Comparison of ENCODE assay signal across 8 cellular contexts in the genomic region with DNA sequence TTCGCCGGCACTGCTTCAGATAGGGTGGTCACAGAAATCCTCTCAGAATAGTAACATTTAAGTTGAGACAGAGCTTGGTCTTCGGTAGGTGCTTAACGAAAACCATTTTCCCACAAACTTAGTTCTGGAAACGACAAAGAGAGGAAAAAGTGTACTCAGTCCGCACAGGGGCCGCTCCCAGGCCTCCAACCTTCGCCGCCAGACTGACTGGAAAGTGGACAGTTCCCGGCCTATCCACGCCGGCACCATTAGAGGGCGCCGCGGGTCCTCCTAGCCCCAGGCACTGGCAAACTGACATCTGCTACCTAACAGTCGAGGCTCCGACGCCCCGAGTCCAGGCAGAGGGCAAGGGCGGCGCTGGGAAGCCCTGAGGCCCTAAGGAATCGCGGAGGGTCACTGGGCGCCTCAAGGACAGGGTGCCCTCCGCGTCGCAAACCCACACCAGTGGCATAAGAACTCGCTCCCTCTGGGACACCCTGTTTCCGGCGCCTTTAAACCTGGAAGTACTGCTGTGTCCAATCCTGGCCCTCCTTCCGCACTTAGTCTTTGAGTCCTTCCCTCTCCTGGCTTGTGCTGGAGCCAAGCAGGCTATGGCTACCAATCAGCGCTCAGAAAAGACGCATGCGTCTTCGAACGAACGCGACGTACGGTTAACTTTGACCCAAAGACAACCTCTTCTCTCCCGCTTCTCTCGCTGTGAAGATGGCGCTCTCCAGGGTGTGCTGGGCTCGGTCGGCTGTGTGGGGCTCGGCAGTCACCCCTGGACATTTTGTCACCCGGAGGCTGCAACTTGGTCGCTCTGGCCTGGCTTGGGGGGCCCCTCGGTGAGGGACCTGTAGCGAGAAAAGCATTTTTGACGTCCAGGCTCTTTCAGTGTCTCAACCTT. TPM values are rescaled to one million over a fixed set of nuclear protein-coding genes. Genes with fewer than 3 reads are reported as not detected.
DNase-seq lines count a peak whose midpoint lies in the region; ATAC-seq, FAIRE-seq and TF ChIP-seq lines count a peak whose summit lies in the region.

A gene with protein sequence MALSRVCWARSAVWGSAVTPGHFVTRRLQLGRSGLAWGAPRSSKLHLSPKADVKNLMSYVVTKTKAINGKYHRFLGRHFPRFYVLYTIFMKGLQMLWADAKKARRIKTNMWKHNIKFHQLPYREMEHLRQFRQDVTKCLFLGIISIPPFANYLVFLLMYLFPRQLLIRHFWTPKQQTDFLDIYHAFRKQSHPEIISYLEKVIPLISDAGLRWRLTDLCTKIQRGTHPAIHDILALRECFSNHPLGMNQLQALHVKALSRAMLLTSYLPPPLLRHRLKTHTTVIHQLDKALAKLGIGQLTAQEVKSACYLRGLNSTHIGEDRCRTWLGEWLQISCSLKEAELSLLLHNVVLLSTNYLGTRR (plus strand): TSS at position 673 of the 886 bp plus-strand sequence. CDS start 30 bp downstream, at position 703.

- peak; percentile 86 for TF ChIP-seq CTCF in BE2C (IDR thresholded peaks at IDR 0.05; ENCODE audit: low read depth, low read length)
- TF ChIP-seq CTCF in kidney (IDR thresholded peaks at IDR 0.05; ENCODE audit: borderline replicate concordance, extremely low read depth, insufficient read depth), result peak; percentile 79

- peak within 1 kb of the TSS; percentile 96 for H3K9ac ChIP-seq in kidney (ENCODE audit: low read length in 2 of 2)

- intact Hi-C loops in kidney (cut with DNase I), result no loop called here

- H3K4me3 ChIP-seq in BE2C (ENCODE audit: low read depth, low read length) (peak within 1 kb of the TSS; percentile 83), kidney (ENCODE audit: low read length in 2 of 2) (peak within 1 kb of the TSS; percentile 89 to 96)

- no peaks in the 10 kb centered on the region for H3K9me3 ChIP-seq in BE2C
- H3K9me3 ChIP-seq in kidney (ENCODE audit: control insufficient read depth in 1 of 2, low read length in 2 of 2), result no peaks in the 10 kb centered on the region

- peak; percentile 92 for FAIRE-seq in kidney (lab: Jason Lieb, UNC)

- H3K36me3 ChIP-seq in BE2C (peaks cover 5% of the 10 kb centered on the region), kidney (ENCODE audit: control insufficient read depth in 1 of 2, insufficient read depth in 2 of 2, low read length in 2 of 2) (peaks cover 0 to under 1% of the 10 kb centered on the region in 2 donors)

- no peaks in the 10 kb centered on the region for H3K4me1 ChIP-seq in BE2C
- H3K4me1 ChIP-seq in kidney (ENCODE audit: control insufficient read depth in 1 of 2, insufficient read depth in 1 of 2, low read depth in 1 of 2, low read length in 2 of 2), result peaks cover 8 to 11% of the 10 kb centered on the region in 2 donors

- peak within 1 kb of the TSS; percentile 96 to 99 for H3K27ac ChIP-seq in kidney (ENCODE audit: low read depth in 2 of 2, low read length in 2 of 2)

- ATAC-seq in HG03439 (IDR thresholded peaks at IDR 0.05; ENCODE audit: unreplicated experiment), result peak; percentile 95

- peak; percentile 95 for TF ChIP-seq POLR2A in GM19193 (IDR thresholded peaks at IDR 0.05; ENCODE audit: extremely low read depth, insufficient read depth, insufficient read length)

- DNase-seq in BE2C (peak; percentile 94), NCI-H510A (lab: John Stamatoyannopoulos, UW) (peak; percentile 94), cerebellum (ENCODE audit: low spot score) (peak; percentile 96), kidney (peak; percentile 95)
- DNase-seq in activated CD4-positive, alpha-beta T cell treated with anti-CD3 and anti-CD28 coated beads for 1 hour, result peak; percentile 83
- DNase-seq in stimulated activated CD4-positive, alpha-beta T cell treated with anti-CD3 and anti-CD28 coated beads, Interleukin-15, amount 100 ng/mL, for 24 hours, result peak; percentile 92

- H3K27me3 ChIP-seq in BE2C, result no peaks in the 10 kb centered on the region

RNA-seq across cellular contexts. Expression of the gene that starts here (rescaled TPM):
- 36.7 TPM for polyA plus RNA-seq in BE2C (2012; ENCODE audit: insufficient read depth, insufficient read length, low read depth)
- total RNA-seq in cerebellum (64.0 TPM), kidney (54.4 TPM)
- 68.2 TPM for polyA plus RNA-seq in kidney (ENCODE audit: insufficient read depth, low read depth, low replicate concordance)

Comparison
In these comparisons a context has a peak if more than half of its experiments do, and no peak if none do; other contexts are left out.
1. Peak in every context shown above with its lines: DNase-seq, ATAC-seq, H3K4me3 ChIP-seq and H3K27ac ChIP-seq.